In genomic region chr5:179606910-179607448, GRCh38 we compare ENCODE assay signal across 10 cellular contexts. TPM values are rescaled to one million over a fixed set of nuclear protein-coding genes. Genes with fewer than 3 reads are reported as not detected.
A peak's percentile ranks its signal among the peaks of the same experiment; 100 is the strongest.
DNase-seq lines count a peak whose midpoint lies in the region; ATAC-seq lines count a peak whose summit lies in the region.
"Had no signal": no experiment of that assay in that cellular context is flagged by ENCODE, and none has a peak within 500 bp of the region (broad histone marks: within the 10 kb centered on the region; RNA-seq: fewer than 3 reads in every experiment).

No MANE protein-coding gene starts in this region.

- H2BK120ac ChIP-seq in neuronal stem cell (ENCODE audit: low read depth, low read length) = no peak overlapping the region

- H3K4ac ChIP-seq in neuronal stem cell (ENCODE audit: low read length) = no peak overlapping the region

- H3K4me3 ChIP-seq in ectodermal cell (ENCODE audit: insufficient read depth, low read depth, low read length) = no peak overlapping the region
- H3K4me3 ChIP-seq in neuronal stem cell (ENCODE audit: low read length in 2 of 2) = no peak overlapping the region

- no peak overlapping the region for H4K8ac ChIP-seq in neuronal stem cell (ENCODE audit: low read depth, low read length)

- ATAC-seq in HG02973 (IDR thresholded peaks at IDR 0.05; ENCODE audit: unreplicated experiment) (no peak), HG03139 (IDR thresholded peaks at IDR 0.05; ENCODE audit: unreplicated experiment) (no peak)

- peak overlapping the region in 2 of 3 donors; percentile 69 to 76 for H3K27ac Mint-ChIP-seq in IgD-negative memory B cell

- no peak overlapping the region for H2AK5ac ChIP-seq in neuronal stem cell (ENCODE audit: low read depth, low read length)

- H3K4me1 Mint-ChIP-seq in IgD-negative memory B cell = peaks cover 6 to 12% (median 9%) of the 10 kb centered on the region in 3 donors

- no peak overlapping the region for H3K14ac ChIP-seq in neuronal stem cell (ENCODE audit: low read length)

- H3K27ac ChIP-seq in ectodermal cell (ENCODE audit: insufficient read depth, low read depth, low read length, poor library complexity, severe bottlenecking) (peak overlapping the region; percentile 6), neuronal stem cell (replicated peaks; ENCODE audit: low read length) (no peak overlapping the region)

- H2BK15ac ChIP-seq in neuronal stem cell (ENCODE audit: low read length) = no peak overlapping the region

- no peak overlapping the region for H3K4me3 Mint-ChIP-seq in IgD-negative memory B cell

- no peaks in the 10 kb centered on the region for H3K27me3 ChIP-seq in ectodermal cell (ENCODE audit: control insufficient read depth, insufficient read depth, low read length, poor library complexity, severe bottlenecking)
- no peaks in the 10 kb centered on the region for H3K27me3 ChIP-seq in neuronal stem cell (ENCODE audit: control insufficient read depth in 3 of 3, insufficient read depth in 3 of 3, low read depth in 1 of 3, low read length in 3 of 3)

- H3K4me2 ChIP-seq in neuronal stem cell (ENCODE audit: insufficient read depth, low read length, poor library complexity, severe bottlenecking) = no peak overlapping the region

- no peak overlapping the region for H3K18ac ChIP-seq in neuronal stem cell (ENCODE audit: low read length)

- no peaks in the 10 kb centered on the region for H3K27me3 Mint-ChIP-seq in IgD-negative memory B cell

- DNase-seq in DMS 273 treated with DMSO at 0.1 percent for 48 hours (lab: John Stamatoyannopoulos, UW) (peak; percentile 72), neuronal stem cell (ENCODE audit: low spot score) (no peak), GF-D8 (lab: John Stamatoyannopoulos, UW) (no peak)
- no peak for DNase-seq in stimulated activated CD8-positive, alpha-beta memory T cell treated with anti-CD3 and anti-CD28 coated beads, Interleukin-4, amount 100 ng/mL, for 48 hours
- DNase-seq: DMS79, GOT3 had no signal

- H3K9me3 ChIP-seq in ectodermal cell (ENCODE audit: control insufficient read depth, low read length) = no peaks in the 10 kb centered on the region
- peaks cover 0 to 2% of the 10 kb centered on the region in 2 donors for H3K9me3 ChIP-seq in neuronal stem cell (replicated peaks in 1 of 2; ENCODE audit: control insufficient read depth in 2 of 2, insufficient read depth in 1 of 2, low read depth in 1 of 2, low read length in 2 of 2)

- no peak overlapping the region for H3K9ac ChIP-seq in neuronal stem cell (ENCODE audit: low read depth, low read length, poor library complexity)

- 86 to 88% methylated on average over 15 of the region's 15 CpGs for WGBS in ectodermal cell, 2 experiments
- WGBS in neuronal stem cell (ENCODE audit: extremely low coverage in 2 of 2, insufficient read length in 2 of 2, insufficient replicate concordance in 1 of 2), 2 donors = no CpG with 5 or more reads among the region's 15 CpGs

- peak overlapping the region; percentile 6 for H3K23ac ChIP-seq in neuronal stem cell (ENCODE audit: low read depth, low read length, poor library complexity)

- no peak overlapping the region for H4K91ac ChIP-seq in neuronal stem cell (ENCODE audit: low read depth, low read length, poor library complexity)

- H3K4me1 ChIP-seq in ectodermal cell (ENCODE audit: control insufficient read depth, insufficient read depth, low read length) (no peaks in the 10 kb centered on the region), neuronal stem cell (ENCODE audit: control insufficient read depth in 2 of 2, insufficient read depth in 1 of 2, low read depth in 1 of 2, low read length in 2 of 2) (no peaks in the 10 kb centered on the region)

- H3K36me3 Mint-ChIP-seq in IgD-negative memory B cell = peaks cover 3% of the 10 kb centered on the region

- peaks cover 3% of the 10 kb centered on the region for H3K79me1 ChIP-seq in neuronal stem cell (ENCODE audit: low read depth, low read length)

- H3K36me3 ChIP-seq in ectodermal cell (ENCODE audit: control insufficient read depth, insufficient read depth, low read length) = peaks cover 34% of the 10 kb centered on the region
- H3K36me3 ChIP-seq in neuronal stem cell (replicated peaks in 1 of 2; ENCODE audit: control insufficient read depth in 2 of 2, insufficient read depth in 2 of 2, low read length in 2 of 2) = peaks cover 51 to 90% of the 10 kb centered on the region in 2 donors

- peak overlapping the region; percentile 58 for H2BK5ac ChIP-seq in neuronal stem cell (ENCODE audit: low read length)

- H2BK12ac ChIP-seq in neuronal stem cell (ENCODE audit: low read length) = no peak overlapping the region

- no peak overlapping the region for H2AFZ ChIP-seq in neuronal stem cell (ENCODE audit: low read length)

- no peaks in the 10 kb centered on the region for H3K9me3 Mint-ChIP-seq in IgD-negative memory B cell

RNA-seq across cellular contexts. Expression of gene HNRNPH1, which starts 16.5 kb away (rescaled TPM):
- polyA plus RNA-seq in IgD-negative memory B cell = 116 TPM
- 1,130 TPM for polyA plus RNA-seq in ectodermal cell (2013, experiment 1 of 4)
- polyA plus RNA-seq in ectodermal cell (2013, experiment 2 of 4) = 1,071 TPM
- 620 TPM for polyA plus RNA-seq in ectodermal cell (2013, experiment 3 of 4)
- 652 TPM for polyA plus RNA-seq in ectodermal cell (2013, experiment 4 of 4)
- polyA plus RNA-seq in neuronal stem cell (2013, experiment 1 of 2) = 464 TPM
- polyA plus RNA-seq in neuronal stem cell (2013, experiment 2 of 2) = 477 TPM

RNA-seq across cellular contexts. Expression of gene RUFY1, which starts 56.6 kb away (rescaled TPM):
- 53.7 TPM for polyA plus RNA-seq in IgD-negative memory B cell
- 54.9 TPM for polyA plus RNA-seq in ectodermal cell (2013, experiment 1 of 4)
- polyA plus RNA-seq in ectodermal cell (2013, experiment 2 of 4) = 60.6 TPM
- 45.9 TPM for polyA plus RNA-seq in ectodermal cell (2013, experiment 3 of 4)
- 53.4 TPM for polyA plus RNA-seq in ectodermal cell (2013, experiment 4 of 4)
- 34.4 TPM for polyA plus RNA-seq in neuronal stem cell (2013, experiment 1 of 2)
- polyA plus RNA-seq in neuronal stem cell (2013, experiment 2 of 2) = 34.3 TPM
